In genomic region chr7:66140924-66141323, GRCh38 we compare ENCODE assay signal across 1 cellular context.
TF ChIP-seq lines count a peak whose summit lies in the region.

No MANE protein-coding gene starts in this region.

TF ChIP-seq in GM23338, 12 proteins besides CTCF, POLR2A, EP300 and RAD21 (continued from another document):
- TF ChIP-seq ZNF462 (CRISPR knock-in tag; IDR thresholded peaks at IDR 0.05) (no peak), EZH2phosphoT487 (IDR thresholded peaks at IDR 0.05; ENCODE audit: unreplicated experiment) (no peak)
